1 cellular context compared by ENCODE assay signal in the genomic region with DNA sequence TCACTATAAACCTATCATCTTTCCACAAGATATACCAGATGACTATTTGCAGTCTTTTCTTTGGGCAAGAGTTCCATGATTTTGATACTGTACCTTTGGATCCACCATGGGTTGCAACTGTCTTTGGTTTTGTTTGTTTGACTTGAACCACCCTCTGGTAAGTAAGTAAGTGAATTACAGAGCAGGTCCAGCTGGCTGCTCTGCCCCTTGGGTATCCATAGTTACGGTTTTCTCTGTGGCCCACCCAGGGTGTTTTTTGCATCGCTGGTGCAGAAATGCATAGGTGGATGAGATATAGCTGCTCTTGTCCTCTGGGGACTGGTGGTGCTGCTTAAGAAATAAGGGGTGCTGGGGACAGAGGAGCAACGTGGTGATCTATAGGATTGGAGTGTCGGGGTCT.
TF ChIP-seq lines count a peak whose summit lies in the region.

No MANE protein-coding gene starts in this region.

TF ChIP-seq in A549, 52 proteins besides CTCF, POLR2A, EP300 and RAD21 (continued from another document):
- TF ChIP-seq, protein P1, sequence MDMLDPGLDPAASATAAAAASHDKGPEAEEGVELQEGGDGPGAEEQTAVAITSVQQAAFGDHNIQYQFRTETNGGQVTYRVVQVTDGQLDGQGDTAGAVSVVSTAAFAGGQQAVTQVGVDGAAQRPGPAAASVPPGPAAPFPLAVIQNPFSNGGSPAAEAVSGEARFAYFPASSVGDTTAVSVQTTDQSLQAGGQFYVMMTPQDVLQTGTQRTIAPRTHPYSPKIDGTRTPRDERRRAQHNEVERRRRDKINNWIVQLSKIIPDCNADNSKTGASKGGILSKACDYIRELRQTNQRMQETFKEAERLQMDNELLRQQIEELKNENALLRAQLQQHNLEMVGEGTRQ (IDR thresholded peaks at IDR 0.05) = no peak
- TF ChIP-seq, protein P2, sequence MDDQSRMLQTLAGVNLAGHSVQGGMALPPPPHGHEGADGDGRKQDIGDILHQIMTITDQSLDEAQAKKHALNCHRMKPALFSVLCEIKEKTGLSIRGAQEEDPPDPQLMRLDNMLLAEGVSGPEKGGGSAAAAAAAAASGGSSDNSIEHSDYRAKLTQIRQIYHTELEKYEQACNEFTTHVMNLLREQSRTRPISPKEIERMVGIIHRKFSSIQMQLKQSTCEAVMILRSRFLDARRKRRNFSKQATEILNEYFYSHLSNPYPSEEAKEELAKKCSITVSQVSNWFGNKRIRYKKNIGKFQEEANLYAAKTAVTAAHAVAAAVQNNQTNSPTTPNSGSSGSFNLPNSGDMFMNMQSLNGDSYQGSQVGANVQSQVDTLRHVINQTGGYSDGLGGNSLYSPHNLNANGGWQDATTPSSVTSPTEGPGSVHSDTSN (IDR thresholded peaks at IDR 0.05) = no peak
- no peak for TF ChIP-seq FOXS1 (CRISPR knock-in tag; IDR thresholded peaks at IDR 0.05)
- TF ChIP-seq, protein P3, sequence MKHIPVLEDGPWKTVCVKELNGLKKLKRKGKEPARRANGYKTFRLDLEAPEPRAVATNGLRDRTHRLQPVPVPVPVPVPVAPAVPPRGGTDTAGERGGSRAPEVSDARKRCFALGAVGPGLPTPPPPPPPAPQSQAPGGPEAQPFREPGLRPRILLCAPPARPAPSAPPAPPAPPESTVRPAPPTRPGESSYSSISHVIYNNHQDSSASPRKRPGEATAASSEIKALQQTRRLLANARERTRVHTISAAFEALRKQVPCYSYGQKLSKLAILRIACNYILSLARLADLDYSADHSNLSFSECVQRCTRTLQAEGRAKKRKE (CRISPR knock-in tag; IDR thresholded peaks at IDR 0.05; ENCODE audit: low read depth) = no peak
